In the genomic region with DNA sequence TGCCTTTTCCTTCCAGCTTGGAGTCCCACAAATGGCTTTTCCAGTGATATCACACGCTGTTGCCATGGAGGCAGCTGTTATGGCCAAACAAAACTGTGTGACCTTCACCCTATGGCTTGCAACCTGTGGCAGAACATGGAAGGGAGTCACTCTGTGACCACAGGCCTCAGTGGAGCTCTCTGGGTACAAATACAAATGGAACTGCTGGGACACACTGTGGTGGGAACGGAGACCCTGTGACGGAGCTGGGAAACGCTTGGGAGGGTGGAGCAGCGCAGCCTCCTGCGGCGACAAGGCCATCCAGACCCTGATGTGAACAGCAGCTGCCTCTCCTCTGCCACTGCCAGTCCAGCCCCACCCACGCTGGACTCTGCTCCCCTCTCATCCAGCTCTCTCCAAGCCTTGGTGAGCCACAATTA, we compare ENCODE assay signal across 11 cellular contexts.
DNase-seq lines count a peak whose midpoint lies in the region; ATAC-seq lines count a peak whose summit lies in the region.
"Had no signal": no experiment of that assay in that cellular context is flagged by ENCODE, and none has a peak within 500 bp of the region (broad histone marks: within the 10 kb centered on the region; RNA-seq: fewer than 3 reads in every experiment).

No MANE protein-coding gene starts in this region.

- H3K36me3 Mint-ChIP-seq in CD8-positive, alpha-beta memory T cell: peaks cover 0 to 1% (median 0%) of the 10 kb centered on the region in 3 donors
- H3K36me3 Mint-ChIP-seq: naive B cell had no signal

- no peak overlapping the region for H3K27ac ChIP-seq in CD8-positive, alpha-beta memory T cell (ENCODE audit: low read depth, low read length)
- H3K27ac ChIP-seq: SK-N-MC had no signal

- H3K27ac Mint-ChIP-seq in CD8-positive, alpha-beta memory T cell: peak overlapping the region in 1 of 8 donors; percentile 66

- no peak overlapping the region for H3K4me3 Mint-ChIP-seq in CD8-positive, alpha-beta memory T cell

- no peaks in the 10 kb centered on the region for H3K27me3 ChIP-seq in CD8-positive, alpha-beta memory T cell (ENCODE audit: insufficient read depth, low read length, poor library complexity, severe bottlenecking)

- CTCF ChIA-PET in CD8-positive, alpha-beta memory T cell (lab: Charles Lee): no interaction called here

- ATAC-seq in HG02678 (IDR thresholded peaks at IDR 0.05; ENCODE audit: unreplicated experiment): no peak
- no peak for ATAC-seq in GM21723 (IDR thresholded peaks at IDR 0.05; ENCODE audit: unreplicated experiment)

- no peaks in the 10 kb centered on the region for H3K36me3 ChIP-seq in CD8-positive, alpha-beta memory T cell (ENCODE audit: insufficient read depth, low read length)

- POLR2A ChIA-PET in CD8-positive, alpha-beta memory T cell (lab: Charles Lee): interaction anchor here (0.5 to 0.6 kb wide), 2 partner anchors 22 to 101 kb away, joined by 3 to 8 read pairs; no protein-coding TSS in a partner anchor

- H3K9me3 Mint-ChIP-seq in CD8-positive, alpha-beta memory T cell: no peaks in the 10 kb centered on the region

- H3K4me1 ChIP-seq in CD8-positive, alpha-beta memory T cell (ENCODE audit: insufficient read depth, low read length): peaks cover 32% of the 10 kb centered on the region

- DNase-seq in DMS53 (lab: John Stamatoyannopoulos, UW): peak; percentile 89
- DNase-seq in SW480 (ENCODE audit: low spot score): peak; percentile 87
- peak; percentile 48 for DNase-seq in hepatic stellate cell (ENCODE audit: low spot score)
- DNase-seq in renal cortical epithelial cell (ENCODE audit: low read depth): peak; percentile 54
- DNase-seq in NCI-H524 treated with DMSO at 0.1 percent for 48 hours (lab: John Stamatoyannopoulos, UW): no peak
- DNase-seq in CD8-positive, alpha-beta memory T cell: no peak
- DNase-seq: naive B cell, NCI-H1092 treated with DMSO at 0.1 percent for 48 hours had no signal

- no peak overlapping the region for H3K4me3 ChIP-seq in CD8-positive, alpha-beta memory T cell (ENCODE audit: low read length)
- H3K4me3 ChIP-seq: SK-N-MC had no signal

- no peaks in the 10 kb centered on the region for H3K9me3 ChIP-seq in CD8-positive, alpha-beta memory T cell (ENCODE audit: low read length)

- H3K27me3 Mint-ChIP-seq in CD8-positive, alpha-beta memory T cell: peaks cover 0 to 4% of the 10 kb centered on the region in 2 donors
- H3K27me3 Mint-ChIP-seq: naive B cell had no signal

- H3K4me1 Mint-ChIP-seq in CD8-positive, alpha-beta memory T cell: peaks cover 32 to 35% (median 35%) of the 10 kb centered on the region in 3 donors

Comparison
In these comparisons a context has a peak if more than half of its experiments do, and no peak if none do; other contexts are left out.
1. DNase-seq: peak in DMS53 (single experiment), SW480 (single experiment), hepatic stellate cell (single experiment) and renal cortical epithelial cell (single experiment); none in NCI-H524 treated with DMSO at 0.1 percent for 48 hours (single experiment) and CD8-positive, alpha-beta memory T cell (0 of 5).